Comparison of ENCODE assay signal across 8 cellular contexts in the genomic region with DNA sequence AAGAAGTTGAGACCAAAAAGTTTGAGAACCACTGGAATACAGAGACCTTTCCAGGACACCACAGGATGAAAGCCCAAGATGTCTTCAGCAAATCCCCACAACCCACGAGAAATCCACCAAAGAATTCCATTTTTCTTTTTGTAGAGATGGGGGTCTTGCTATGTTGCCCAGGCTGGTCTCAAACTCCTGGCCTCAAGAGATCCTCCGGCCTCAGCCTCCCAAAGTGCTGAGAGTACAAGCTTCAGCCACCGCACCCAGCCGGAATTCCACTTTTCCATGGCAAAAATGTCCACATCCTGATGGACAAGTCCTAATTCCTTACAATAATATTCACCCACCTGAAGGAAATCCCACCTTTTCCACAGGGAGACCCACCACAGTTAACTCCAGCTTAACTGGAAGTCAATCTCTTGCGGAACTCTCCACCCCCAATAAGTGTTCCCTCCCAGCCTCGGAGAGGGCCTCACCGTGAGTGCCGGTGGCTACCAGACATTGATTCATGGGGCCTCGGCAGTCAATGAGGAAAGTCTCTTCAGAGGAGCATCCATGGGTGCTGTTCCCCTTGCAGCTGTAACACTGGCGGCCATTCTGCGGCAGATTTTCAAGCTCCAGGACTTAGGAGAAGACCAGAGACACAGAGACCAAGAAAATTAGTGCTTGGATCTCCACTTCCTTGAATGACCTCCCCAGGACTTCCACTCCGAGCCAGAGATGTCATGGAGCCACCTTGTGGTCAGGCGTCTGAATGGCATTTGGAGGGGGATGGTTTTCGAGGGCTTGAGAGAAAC. TPM values are rescaled to one million over a fixed set of nuclear protein-coding genes. Genes with fewer than 3 reads are reported as not detected.
DNase-seq lines count a peak whose midpoint lies in the region; ATAC-seq and TF ChIP-seq lines count a peak whose summit lies in the region.

No MANE protein-coding gene starts in this region.

- TF ChIP-seq CTCF in HEK293 (tag by site-specific recombination; IDR thresholded peaks at IDR 0.05) (peak; percentile 94), OCI-LY3 (IDR thresholded peaks at IDR 0.05; ENCODE audit: low read depth, low read length) (peak; percentile 86), prostate gland (IDR thresholded peaks at IDR 0.05) (peak; percentile 61 to 86 (median 75))

- intact Hi-C loops in left cardiac atrium (cut with DNase I): loop anchor here (5.0 to 10.0 kb wide), 3 partner anchors 97 to 207 kb away; no protein-coding TSS in a partner anchor
- intact Hi-C loops in prostate gland (cut with DNase I): loop anchor here (5.0 to 10.0 kb wide), 2 partner anchors 115 to 207 kb away; no protein-coding TSS in a partner anchor

- POLR2A ChIA-PET in HEK293 (lab: Yijun Ruan, JAX): interaction anchor here (1.1 kb wide), 1 partner anchor 16 kb away, joined by 9 read pairs; no protein-coding TSS in a partner anchor

- H3K4me2 ChIP-seq in OCI-LY3 (ENCODE audit: low read length): peak overlapping the region; percentile 58

- DNase-seq in COR-L47 (lab: John Stamatoyannopoulos, UW): peak; percentile 44
- peak; percentile 76 for DNase-seq in adipocyte (ENCODE audit: low read depth)
- no peak for DNase-seq in left cardiac atrium
- DNase-seq in prostate gland (ENCODE audit: low spot score): peak; percentile 68
- no peak for DNase-seq in effector memory CD4-positive, alpha-beta T cell

- H3K9me3 ChIP-seq in HEK293 (ENCODE audit: control insufficient read depth, insufficient read depth, low read depth, low read length): peaks cover 6% of the 10 kb centered on the region; the same call in 1 of the 2 replicates
- H3K9me3 ChIP-seq in OCI-LY3 (ENCODE audit: insufficient read depth, low read length): no peaks in the 10 kb centered on the region
- H3K9me3 ChIP-seq in adipocyte (ENCODE audit: control insufficient read depth, low read length): no peaks in the 10 kb centered on the region
- no peaks in the 10 kb centered on the region for H3K9me3 ChIP-seq in prostate gland
- H3K9me3 ChIP-seq in effector memory CD4-positive, alpha-beta T cell (ENCODE audit: control insufficient read depth, low read length): no peaks in the 10 kb centered on the region

- no peaks in the 10 kb centered on the region for H4K20me1 ChIP-seq in OCI-LY3 (ENCODE audit: insufficient read depth, low read length)

- peak overlapping the region; percentile 27 for H3K9ac ChIP-seq in OCI-LY3 (ENCODE audit: low read length)
- H3K9ac ChIP-seq in adipocyte (ENCODE audit: low read length): peak overlapping the region; percentile 49

- H2AFZ ChIP-seq in OCI-LY3 (ENCODE audit: low read depth, low read length): peak overlapping the region; percentile 92

- CTCF ChIA-PET in HEK293 (lab: Yijun Ruan, JAX): interaction anchor here (0.5 to 4.6 kb wide), 35 partner anchors 10 to 226 kb away, joined by 3 to 52 read pairs (median 4); partner anchors contain the start of genes IRGC, IRGQ, ZNF575 and ZNF576

- TF ChIP-seq POLR2A in prostate gland (IDR thresholded peaks at IDR 0.05): no peak

- H3K4me3 ChIP-seq in HEK293 (ENCODE audit: low read depth, low read length): no peak overlapping the region
- H3K4me3 ChIP-seq in OCI-LY3 (ENCODE audit: low read length): peak overlapping the region; percentile 63
- H3K4me3 ChIP-seq in adipocyte (ENCODE audit: low read length): peak overlapping the region; percentile 48
- H3K4me3 ChIP-seq in prostate gland: no peak overlapping the region
- H3K4me3 ChIP-seq in effector memory CD4-positive, alpha-beta T cell (ENCODE audit: insufficient read depth, low read depth, low read length, poor library complexity, severe bottlenecking): no peak overlapping the region

- ATAC-seq in left cardiac atrium (peak; percentile 42 to 65), GM19395 (IDR thresholded peaks at IDR 0.05; ENCODE audit: unreplicated experiment) (no peak)

- H3K27ac ChIP-seq in HEK293 (ENCODE audit: extremely low read depth, low read depth, low read length) (0 out of 2 replicates have a peak overlapping the region, but pooled peaks have one; percentile 1), OCI-LY3 (ENCODE audit: low read length) (no peak overlapping the region), prostate gland (peak overlapping the region in 1 of 2 donors; percentile 4)
- no peak overlapping the region for H3K27ac ChIP-seq in effector memory CD4-positive, alpha-beta T cell (ENCODE audit: insufficient read depth, low read length, poor library complexity, severe bottlenecking)

- peaks cover 36 to 68% of the 10 kb centered on the region in 2 experiments for H3K36me3 ChIP-seq in HEK293 (ENCODE audit: control insufficient read depth in 2 of 2, insufficient read depth in 1 of 2, low read length in 2 of 2)
- no peaks in the 10 kb centered on the region for H3K36me3 ChIP-seq in OCI-LY3 (replicated peaks; ENCODE audit: low read depth, low read length)
- peaks cover 69% of the 10 kb centered on the region for H3K36me3 ChIP-seq in adipocyte (ENCODE audit: control insufficient read depth, insufficient read depth, low read length, severe bottlenecking)
- H3K36me3 ChIP-seq in prostate gland: no peaks in the 10 kb centered on the region
- peaks cover 4% of the 10 kb centered on the region for H3K36me3 ChIP-seq in effector memory CD4-positive, alpha-beta T cell (ENCODE audit: control insufficient read depth, insufficient read depth, low read length)

- H3K4me1 ChIP-seq in HEK293 (ENCODE audit: control insufficient read depth, insufficient read depth, low read length): peaks cover 3% of the 10 kb centered on the region
- peaks cover 4% of the 10 kb centered on the region; the same call in 1 of the 2 replicates for H3K4me1 ChIP-seq in OCI-LY3 (ENCODE audit: low read length)
- no peaks in the 10 kb centered on the region for H3K4me1 ChIP-seq in adipocyte (ENCODE audit: control insufficient read depth, insufficient read depth, low read length)
- no peaks in the 10 kb centered on the region for H3K4me1 ChIP-seq in prostate gland (replicated peaks)
- no peaks in the 10 kb centered on the region for H3K4me1 ChIP-seq in effector memory CD4-positive, alpha-beta T cell (ENCODE audit: control insufficient read depth, insufficient read depth, low read length, poor library complexity, severe bottlenecking)

- H3K79me2 ChIP-seq in OCI-LY3 (ENCODE audit: low read length): no peaks in the 10 kb centered on the region

- H3K27me3 ChIP-seq in OCI-LY3 (ENCODE audit: low read depth, low read length): no peaks in the 10 kb centered on the region
- H3K27me3 ChIP-seq in adipocyte (replicated peaks; ENCODE audit: control insufficient read depth, insufficient read depth, low read length): no peaks in the 10 kb centered on the region
- no peaks in the 10 kb centered on the region for H3K27me3 ChIP-seq in prostate gland (replicated peaks; ENCODE audit: insufficient read depth)
- H3K27me3 ChIP-seq in effector memory CD4-positive, alpha-beta T cell (replicated peaks; ENCODE audit: control insufficient read depth, insufficient read depth, low read length, poor library complexity, severe bottlenecking): no peaks in the 10 kb centered on the region

- WGBS in prostate gland: 63% methylated on average over 14 of the region's 14 CpGs

TF ChIP-seq in HEK293, 187 proteins besides CTCF, POLR2A, EP300 and RAD21 (continues in another document):
- peak; percentile 3; the same call in 1 of the 2 replicates for TF ChIP-seq ZNF768 (tag by site-specific recombination; IDR thresholded peaks at IDR 0.05)
- TF ChIP-seq IKZF3 (tag by site-specific recombination; IDR thresholded peaks at IDR 0.05): peak; percentile 59; the same call in 1 of the 2 replicates
- TF ChIP-seq, protein P1, sequence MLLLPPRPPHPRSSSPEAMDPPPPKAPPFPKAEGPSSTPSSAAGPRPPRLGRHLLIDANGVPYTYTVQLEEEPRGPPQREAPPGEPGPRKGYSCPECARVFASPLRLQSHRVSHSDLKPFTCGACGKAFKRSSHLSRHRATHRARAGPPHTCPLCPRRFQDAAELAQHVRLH (tag by site-specific recombination; IDR thresholded peaks at IDR 0.05): no peak
- 0 out of 2 replicates have a peak, but pooled peaks have one; percentile 36 for TF ChIP-seq PRDM1 (tag by site-specific recombination; IDR thresholded peaks at IDR 0.05)
- TF ChIP-seq, protein P2, sequence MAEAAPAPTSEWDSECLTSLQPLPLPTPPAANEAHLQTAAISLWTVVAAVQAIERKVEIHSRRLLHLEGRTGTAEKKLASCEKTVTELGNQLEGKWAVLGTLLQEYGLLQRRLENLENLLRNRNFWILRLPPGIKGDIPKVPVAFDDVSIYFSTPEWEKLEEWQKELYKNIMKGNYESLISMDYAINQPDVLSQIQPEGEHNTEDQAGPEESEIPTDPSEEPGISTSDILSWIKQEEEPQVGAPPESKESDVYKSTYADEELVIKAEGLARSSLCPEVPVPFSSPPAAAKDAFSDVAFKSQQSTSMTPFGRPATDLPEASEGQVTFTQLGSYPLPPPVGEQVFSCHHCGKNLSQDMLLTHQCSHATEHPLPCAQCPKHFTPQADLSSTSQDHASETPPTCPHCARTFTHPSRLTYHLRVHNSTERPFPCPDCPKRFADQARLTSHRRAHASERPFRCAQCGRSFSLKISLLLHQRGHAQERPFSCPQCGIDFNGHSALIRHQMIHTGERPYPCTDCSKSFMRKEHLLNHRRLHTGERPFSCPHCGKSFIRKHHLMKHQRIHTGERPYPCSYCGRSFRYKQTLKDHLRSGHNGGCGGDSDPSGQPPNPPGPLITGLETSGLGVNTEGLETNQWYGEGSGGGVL (tag by site-specific recombination; IDR thresholded peaks at IDR 0.05): no peak

RNA-seq across cellular contexts. Expression of gene CADM4, which starts 12.3 kb away (rescaled TPM):
- 10 to 100 TPM; 10.1 to 13.7 TPM for total RNA-seq in left cardiac atrium
- total RNA-seq in prostate gland: 10 to 100 TPM; 21.1 to 49.4 TPM

RNA-seq across cellular contexts. Expression of gene PLAUR, which starts 18.0 kb away (rescaled TPM):
- 10 to 100 TPM in 1 of 2 donors, 1 to 10 TPM in 1; 8.9 to 19.2 TPM for total RNA-seq in left cardiac atrium
- total RNA-seq in prostate gland: 10 to 100 TPM in 1 of 2 donors, 1 to 10 TPM in 1; 6.9 to 40.9 TPM

RNA-seq across cellular contexts. Expression of gene ZNF428, which starts 32.5 kb away (rescaled TPM):
- total RNA-seq in left cardiac atrium (10 to 100 TPM; 34.2 to 38.7 TPM), prostate gland (100 to 1,000 TPM in 1 of 2 donors, 10 to 100 TPM in 1; 51.7 to 108 TPM)

RNA-seq across cellular contexts. Expression of gene SRRM5, which starts 40.1 kb away (rescaled TPM):
- total RNA-seq in left cardiac atrium (under 1 TPM; 0.10 to 0.18 TPM), prostate gland (under 1 TPM; 0.28 to 0.59 TPM)

RNA-seq across cellular contexts. Expression of gene ZNF576, which starts 55.6 kb away (rescaled TPM):
- total RNA-seq in left cardiac atrium (10 to 100 TPM; 10.7 to 12.3 TPM), prostate gland (10 to 100 TPM; 25.1 to 30.6 TPM)

Comparison
In these comparisons a context has a peak if more than half of its experiments do, and no peak if none do; other contexts are left out.
1. DNase-seq: peak in COR-L47 (single experiment), adipocyte (single experiment) and prostate gland (single experiment); none in left cardiac atrium (single experiment) and effector memory CD4-positive, alpha-beta T cell (0 of 3).
2. H3K4me3 ChIP-seq: peak in OCI-LY3 (single experiment) and adipocyte (single experiment); none in HEK293 (single experiment), prostate gland (0 of 2) and effector memory CD4-positive, alpha-beta T cell (single experiment).
3. Peak in every context shown above with its lines, with median percentiles within 50 percentile points of each other: CTCF ChIP-seq.